ENCODE assay signal across 23 cellular contexts in the genomic region with DNA sequence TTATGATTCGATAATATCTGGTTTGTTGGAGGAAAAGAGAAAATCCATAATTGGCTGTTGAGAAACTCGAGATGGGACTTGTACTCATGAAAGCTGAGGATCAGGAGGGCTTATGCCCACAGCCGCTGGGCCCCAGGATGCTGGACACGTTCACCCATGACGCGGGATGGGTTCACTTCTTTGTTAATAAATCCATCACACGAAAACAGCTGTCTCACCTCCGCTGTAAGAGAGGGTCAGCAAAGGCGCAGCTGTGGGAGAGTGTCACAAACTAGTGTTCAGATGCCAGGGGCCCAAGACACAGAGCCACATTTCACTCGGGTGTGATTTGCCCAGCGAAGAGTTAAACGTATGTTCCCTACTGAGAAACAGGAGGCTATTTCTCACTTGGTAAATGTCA.
"Had no signal": no experiment of that assay in that cellular context is flagged by ENCODE, and none has a peak within 500 bp of the region (broad histone marks: within the 10 kb centered on the region; RNA-seq: fewer than 3 reads in every experiment).

No MANE protein-coding gene starts in this region.

- H3K36me3 ChIP-seq: ascending aorta had no signal

- H3K9ac ChIP-seq: SK-N-SH had no signal

- H3K27ac ChIP-seq: ascending aorta, body of pancreas had no signal

- H3K27me3 ChIP-seq: ascending aorta, body of pancreas had no signal

- H3K4me2 ChIP-seq: SK-N-SH had no signal

- DNase-seq: activated CD4-positive, alpha-beta T cell treated with anti-CD3 and anti-CD28 coated beads for 4 hours; activated CD4-positive, alpha-beta T cell treated with anti-CD3 and anti-CD28 coated beads, Interleukin-2, amount 50 U/mL, for 48 hours; activated CD8-positive, alpha-beta memory T cell treated with anti-CD3 and anti-CD28 coated beads, Interleukin-2, amount 10 ng/mL, durations not matched to agents 7 days and 5 days; activated effector memory CD4-positive, alpha-beta T cell treated with anti-CD3 and anti-CD28 coated beads, Interleukin-2, amount 50 U/mL, for 16 hours; activated naive CD4-positive, alpha-beta T cell treated with Interleukin-2 at 50 U/mL for 16 hours; activated naive CD8-positive, alpha-beta T cell treated with anti-CD3 and anti-CD28 coated beads, Interleukin-2, amount 50 U/mL, for 24 hours; activated T-cell treated with anti-CD3 and anti-CD28 coated beads, Interleukin-2, amount 50 U/mL, for 4 hours; amniotic stem cell; body of pancreas; MM.1S; NCI-H1105; NCI-H1436; NCI-H1694 treated with DMSO at 0.1 percent for 48 hours; NCI-H2029 treated with DMSO at 0.1 percent for 48 hours; NCI-H345; NCI-H510A; NCI-H526 treated with DMSO at 0.1 percent for 48 hours; NCI-H82; SK-N-SH had no signal

- H3K4me3 ChIP-seq: ascending aorta, body of pancreas had no signal

- H3K4me1 ChIP-seq: body of pancreas had no signal

- FAIRE-seq: bronchial epithelial cell had no signal

- ATAC-seq: activated CD4-positive, CD25-positive, alpha-beta regulatory T cell treated with anti-CD3 and anti-CD28 coated beads, Interleukin-2, amount 50 U/mL, for 24 hours; activated CD8-positive, alpha-beta memory T cell treated with anti-CD3 and anti-CD28 coated beads, Interleukin-2, amount 10 ng/mL, durations not matched to agents 7 days and 5 days; activated naive CD4-positive, alpha-beta T cell treated with anti-CD3 and anti-CD28 coated beads, Interleukin-2, amount 50 U/mL, for 72 hours; activated naive CD8-positive, alpha-beta T cell treated with anti-CD3 and anti-CD28 coated beads, Interleukin-2, amount 50 U/mL, for 24 hours; activated T-cell treated with anti-CD3 and anti-CD28 coated beads, Interleukin-2, amount 50 U/mL, for 4 hours; body of pancreas had no signal

- H3K9me3 ChIP-seq: ascending aorta, body of pancreas, SK-N-SH had no signal
